ENCODE assay signal across 1 cellular context in the genomic region with DNA sequence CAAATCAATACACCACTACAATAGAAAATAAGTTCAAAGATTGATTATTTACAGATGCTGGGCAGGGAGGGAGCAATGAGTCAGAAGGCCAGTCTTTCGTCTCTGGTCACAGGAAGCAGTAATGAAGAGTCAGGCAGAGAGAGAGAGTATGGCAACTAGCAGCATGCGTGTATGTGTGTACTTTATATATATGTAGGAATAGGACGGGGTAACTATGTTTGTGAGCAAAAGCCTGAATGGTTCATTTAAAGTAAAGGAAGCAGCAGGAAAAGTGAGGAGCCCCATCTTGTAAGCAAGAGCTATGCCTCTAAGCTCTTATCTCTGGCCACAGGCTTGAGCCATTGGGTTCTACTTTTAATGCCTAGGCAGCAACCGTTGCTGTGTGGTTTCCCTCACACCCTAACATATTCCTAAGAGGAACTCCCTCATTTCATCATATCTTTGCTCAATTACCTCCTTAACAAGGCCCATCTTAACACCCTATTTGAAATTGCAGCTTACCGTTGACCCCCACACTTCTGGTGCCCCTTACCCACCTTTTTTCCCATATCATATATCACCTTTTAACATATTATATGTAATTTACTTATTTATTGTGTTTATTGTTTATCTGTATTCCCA.
TF ChIP-seq lines count a peak whose summit lies in the region.

No MANE protein-coding gene starts in this region.

TF ChIP-seq in HepG2, 621 proteins besides CTCF, POLR2A, EP300 and RAD21 (continued from another document):
- TF ChIP-seq, protein P1, sequence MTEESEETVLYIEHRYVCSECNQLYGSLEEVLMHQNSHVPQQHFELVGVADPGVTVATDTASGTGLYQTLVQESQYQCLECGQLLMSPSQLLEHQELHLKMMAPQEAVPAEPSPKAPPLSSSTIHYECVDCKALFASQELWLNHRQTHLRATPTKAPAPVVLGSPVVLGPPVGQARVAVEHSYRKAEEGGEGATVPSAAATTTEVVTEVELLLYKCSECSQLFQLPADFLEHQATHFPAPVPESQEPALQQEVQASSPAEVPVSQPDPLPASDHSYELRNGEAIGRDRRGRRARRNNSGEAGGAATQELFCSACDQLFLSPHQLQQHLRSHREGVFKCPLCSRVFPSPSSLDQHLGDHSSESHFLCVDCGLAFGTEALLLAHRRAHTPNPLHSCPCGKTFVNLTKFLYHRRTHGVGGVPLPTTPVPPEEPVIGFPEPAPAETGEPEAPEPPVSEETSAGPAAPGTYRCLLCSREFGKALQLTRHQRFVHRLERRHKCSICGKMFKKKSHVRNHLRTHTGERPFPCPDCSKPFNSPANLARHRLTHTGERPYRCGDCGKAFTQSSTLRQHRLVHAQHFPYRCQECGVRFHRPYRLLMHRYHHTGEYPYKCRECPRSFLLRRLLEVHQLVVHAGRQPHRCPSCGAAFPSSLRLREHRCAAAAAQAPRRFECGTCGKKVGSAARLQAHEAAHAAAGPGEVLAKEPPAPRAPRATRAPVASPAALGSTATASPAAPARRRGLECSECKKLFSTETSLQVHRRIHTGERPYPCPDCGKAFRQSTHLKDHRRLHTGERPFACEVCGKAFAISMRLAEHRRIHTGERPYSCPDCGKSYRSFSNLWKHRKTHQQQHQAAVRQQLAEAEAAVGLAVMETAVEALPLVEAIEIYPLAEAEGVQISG (CRISPR knock-in tag; IDR thresholded peaks at IDR 0.05) = no peak
